In genomic region chr13:28826368-28826767, GRCh38 we compare ENCODE assay signal across 9 cellular contexts.
"Had no signal": no experiment of that assay in that cellular context is flagged by ENCODE, and none has a peak within 500 bp of the region (broad histone marks: within the 10 kb centered on the region; RNA-seq: fewer than 3 reads in every experiment).

No MANE protein-coding gene starts in this region.

- H3K9me3 ChIP-seq: HAP-1 had no signal

- H3K4me1 ChIP-seq: HAP-1 had no signal

- H3K27ac ChIP-seq: GM23248 had no signal

- H3K4me3 Mint-ChIP-seq: GM23338, H9, HFFc6 had no signal

- H3K36me3 ChIP-seq: HAP-1 had no signal

- H3K4me3 ChIP-seq: GM23248, GM23338, HAP-1 had no signal

- ATAC-seq: GM23338, HCT116 had no signal

- H3K27ac Mint-ChIP-seq: GM23338, H9, HFFc6 had no signal

- DNase-seq: GM23248, GOT3, H7, H9, HCEC 1CT, HFFc6 had no signal
